ENCODE assay signal across 2 cellular contexts in the genomic region with DNA sequence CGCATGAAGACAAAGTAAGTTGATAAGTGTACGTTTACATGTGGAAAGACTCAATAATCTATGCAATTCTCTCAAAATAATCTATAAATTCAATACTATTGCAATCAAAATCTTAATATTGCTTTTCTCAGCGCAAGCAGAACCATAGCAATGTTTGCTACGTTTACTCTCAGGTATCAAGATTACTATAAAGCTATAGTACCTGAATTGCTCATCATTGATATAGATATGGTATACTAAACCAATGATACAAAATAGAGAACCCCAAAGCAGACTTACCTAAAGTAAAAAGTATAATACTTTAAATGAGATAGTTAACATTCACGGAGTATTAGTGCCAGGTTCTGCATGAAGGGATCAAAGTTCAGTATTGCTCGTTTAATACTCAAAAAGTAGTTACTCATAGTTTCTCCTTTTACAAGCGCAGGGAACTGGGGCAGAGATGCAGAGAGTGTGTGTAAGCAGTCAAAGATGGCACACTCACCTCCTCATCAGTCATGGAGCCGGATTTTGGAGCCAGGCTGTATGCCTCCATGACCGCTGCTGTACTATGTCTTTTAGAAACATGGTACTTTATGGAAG.
A peak's percentile ranks its signal among the peaks of the same experiment; 100 is the strongest.
TF ChIP-seq lines count a peak whose summit lies in the region.

No MANE protein-coding gene starts in this region.

TF ChIP-seq in liver, 16 proteins besides CTCF, POLR2A, EP300 and RAD21:
- no peak for TF ChIP-seq REST (IDR thresholded peaks at IDR 0.05)
- no peak for TF ChIP-seq SP1 (IDR thresholded peaks at IDR 0.05)
- TF ChIP-seq, protein P1, sequence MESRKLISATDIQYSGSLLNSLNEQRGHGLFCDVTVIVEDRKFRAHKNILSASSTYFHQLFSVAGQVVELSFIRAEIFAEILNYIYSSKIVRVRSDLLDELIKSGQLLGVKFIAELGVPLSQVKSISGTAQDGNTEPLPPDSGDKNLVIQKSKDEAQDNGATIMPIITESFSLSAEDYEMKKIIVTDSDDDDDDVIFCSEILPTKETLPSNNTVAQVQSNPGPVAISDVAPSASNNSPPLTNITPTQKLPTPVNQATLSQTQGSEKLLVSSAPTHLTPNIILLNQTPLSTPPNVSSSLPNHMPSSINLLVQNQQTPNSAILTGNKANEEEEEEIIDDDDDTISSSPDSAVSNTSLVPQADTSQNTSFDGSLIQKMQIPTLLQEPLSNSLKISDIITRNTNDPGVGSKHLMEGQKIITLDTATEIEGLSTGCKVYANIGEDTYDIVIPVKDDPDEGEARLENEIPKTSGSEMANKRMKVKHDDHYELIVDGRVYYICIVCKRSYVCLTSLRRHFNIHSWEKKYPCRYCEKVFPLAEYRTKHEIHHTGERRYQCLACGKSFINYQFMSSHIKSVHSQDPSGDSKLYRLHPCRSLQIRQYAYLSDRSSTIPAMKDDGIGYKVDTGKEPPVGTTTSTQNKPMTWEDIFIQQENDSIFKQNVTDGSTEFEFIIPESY (IDR thresholded peaks at IDR 0.05): no peak
- peak; percentile 53 to 70 for TF ChIP-seq HNF4A (conservative IDR thresholded peaks at IDR 0.05)
- peak; percentile 10 for TF ChIP-seq HNF4G (IDR thresholded peaks at IDR 0.05)

TF ChIP-seq in HepG2, 621 proteins besides CTCF, POLR2A, EP300 and RAD21 (continued from another document):
- no peak for TF ChIP-seq ARID5B (CRISPR knock-in tag; IDR thresholded peaks at IDR 0.05)
